9 cellular contexts compared by ENCODE assay signal in the genomic region with DNA sequence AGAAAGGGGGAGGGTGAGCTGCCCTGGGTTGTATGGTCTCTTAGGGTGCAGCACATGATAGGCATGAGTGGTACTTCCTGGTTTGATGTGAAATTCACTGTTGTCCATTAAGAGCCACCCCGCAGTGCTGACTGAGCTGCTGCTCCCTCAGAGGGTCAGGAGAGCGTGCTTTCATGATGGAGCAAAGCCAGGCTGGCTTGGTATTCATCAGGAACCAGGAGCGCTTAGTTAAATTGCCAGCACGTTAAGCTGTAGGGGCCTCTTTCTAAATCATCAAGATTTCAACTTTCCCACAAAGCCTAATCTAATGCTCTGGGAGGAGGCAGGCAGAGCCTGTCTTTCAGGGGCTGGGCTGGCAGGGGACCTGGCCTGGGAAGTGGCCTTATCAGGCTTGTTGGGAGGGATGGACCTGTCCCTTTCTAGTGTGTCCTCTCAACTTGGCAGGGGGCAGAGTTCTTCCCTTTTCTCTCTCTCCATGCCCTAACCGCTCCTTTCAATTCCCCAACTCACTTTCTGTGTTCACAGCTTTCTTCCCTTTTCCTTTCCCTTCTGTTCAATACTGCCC. TPM values are rescaled to one million over a fixed set of nuclear protein-coding genes. Genes with fewer than 3 reads are reported as not detected.
A peak's percentile ranks its signal among the peaks of the same experiment; 100 is the strongest.
DNase-seq lines count a peak whose midpoint lies in the region; ATAC-seq, FAIRE-seq and TF ChIP-seq lines count a peak whose summit lies in the region.
"Had no signal": no experiment of that assay in that cellular context is flagged by ENCODE, and none has a peak within 500 bp of the region (broad histone marks: within the 10 kb centered on the region; RNA-seq: fewer than 3 reads in every experiment).

No MANE protein-coding gene starts in this region.

- TF ChIP-seq POLR2A in HepG2 (IDR thresholded peaks at IDR 0.05; ENCODE audit: insufficient read depth in 1 of 2, low read depth in 2 of 2, low read length in 2 of 2) (no peak), transverse colon (IDR thresholded peaks at IDR 0.05) (peak; percentile 31)

- TF ChIP-seq CTCF in HepG2 (CRISPR knock-in tag; IDR thresholded peaks at IDR 0.05) = no peak
- TF ChIP-seq CTCF in transverse colon (IDR thresholded peaks at IDR 0.05) = no peak

- H3K4me3 Mint-ChIP-seq in CD4-positive, alpha-beta memory T cell = no peak overlapping the region

- DNase-seq in NCI-H345 (lab: John Stamatoyannopoulos, UW) (peak; percentile 37), NCI-H345 treated with DMSO at 0.1 percent for 48 hours (lab: John Stamatoyannopoulos, UW; ENCODE audit: unreplicated experiment) (no peak), caudate nucleus (lab: John Stamatoyannopoulos, UW) (peak in 1 of 61 donors; percentile 6), HepG2 (ENCODE audit: low spot score) (no peak), transverse colon (peak; percentile 54), occipital lobe (lab: John Stamatoyannopoulos, UW) (no peak)
- DNase-seq in CD4-positive, alpha-beta memory T cell = no peak

- intact Hi-C loops in HepG2 (cut with micrococcal nuclease; ENCODE audit: unreplicated experiment) = no loop called here
- intact Hi-C loops in transverse colon (cut with DNase I; ENCODE audit: low total_unique reads) = no loop called here
- intact Hi-C loops in CD4-positive, alpha-beta memory T cell (cut with micrococcal nuclease) = no loop called here

- H3K4me3 ChIP-seq in HepG2 (replicated peaks in 1 of 3; ENCODE audit: insufficient read depth in 1 of 3, low read depth in 2 of 3, low read length in 3 of 3) (no peak overlapping the region), transverse colon (no peak overlapping the region)
- no peak overlapping the region for H3K4me3 ChIP-seq in CD4-positive, alpha-beta memory T cell (ENCODE audit: low read length in 2 of 2)

- no peak for TF ChIP-seq RAD21 in HepG2 (CRISPR knock-in tag; IDR thresholded peaks at IDR 0.05)

- 94% methylated on average over 5 of the region's 5 CpGs for WGBS in HepG2 (ENCODE audit: low lambda C conversion rate)
- WGBS in transverse colon (ENCODE audit: low coverage in 1 of 2), 2 donors = 29 to 83% methylated on average over 1 to 5 of the region's 5 CpGs

- H3K9me3 ChIP-seq in HepG2 (ENCODE audit: low read length) (no peaks in the 10 kb centered on the region), transverse colon (no peaks in the 10 kb centered on the region)
- no peaks in the 10 kb centered on the region for H3K9me3 ChIP-seq in CD4-positive, alpha-beta memory T cell (ENCODE audit: control insufficient read depth in 1 of 2, low read length in 2 of 2)

- ATAC-seq in HepG2 (no peak), HG03521 (IDR thresholded peaks at IDR 0.05; ENCODE audit: unreplicated experiment) (no peak)

- peak overlapping the region; percentile 18 for H3K27ac ChIP-seq in caudate nucleus (ENCODE audit: low read depth, low read length)
- H3K27ac ChIP-seq in HepG2 (ENCODE audit: extremely low read length, insufficient read depth, low read length) = no peak overlapping the region
- H3K27ac ChIP-seq in transverse colon = peak overlapping the region; percentile 77 to 83 (median 82)
- H3K27ac ChIP-seq in CD4-positive, alpha-beta memory T cell (ENCODE audit: low read depth, low read length) = no peak overlapping the region

- CTCF ChIA-PET in HepG2 (lab: Yijun Ruan, JAX; ENCODE audit: low intra/inter-chr PET ratio, low total read pairs) = no interaction called here
- CTCF ChIA-PET in CD4-positive, alpha-beta memory T cell (lab: Charles Lee; ENCODE audit: partially characterized antibody) = no interaction called here

- H3K27ac Mint-ChIP-seq in CD4-positive, alpha-beta memory T cell = peak overlapping the region in 1 of 7 donors; percentile 83

- H3K27me3 Mint-ChIP-seq in CD4-positive, alpha-beta memory T cell = peaks cover 0 to 2% of the 10 kb centered on the region in 2 donors

- H4K20me1 ChIP-seq in HepG2 (ENCODE audit: insufficient read depth, low read length) = no peaks in the 10 kb centered on the region

- H3K4me2 ChIP-seq in HepG2 (ENCODE audit: low read depth, low read length) = no peak overlapping the region

- peaks cover 41% of the 10 kb centered on the region for H3K79me2 ChIP-seq in HepG2 (ENCODE audit: insufficient read depth, low read length)

- FAIRE-seq in HepG2 (lab: Jason Lieb, UNC) = no peak
- FAIRE-seq: HTR-8/SVneo had no signal

- TF ChIP-seq EP300 in HepG2 (IDR thresholded peaks at IDR 0.05; ENCODE audit: low read depth in 2 of 2, low read length in 2 of 2) (no peak), HepG2 (CRISPR knock-in tag; IDR thresholded peaks at IDR 0.05; ENCODE audit: borderline replicate concordance) (no peak), transverse colon (IDR thresholded peaks at IDR 0.05; ENCODE audit: low read depth) (no peak)

- POLR2A ChIA-PET in HepG2 (lab: Yijun Ruan, JAX) = no interaction called here
- POLR2A ChIA-PET in CD4-positive, alpha-beta memory T cell (lab: Charles Lee; ENCODE audit: partially characterized antibody) = no interaction called here

- H3K36me3 ChIP-seq in HepG2 (replicated peaks in 1 of 2; ENCODE audit: control insufficient read depth in 1 of 2, insufficient read depth in 2 of 2, low read length in 2 of 2) (no peaks in the 10 kb centered on the region), transverse colon (no peaks in the 10 kb centered on the region)
- H3K36me3 ChIP-seq in CD4-positive, alpha-beta memory T cell (ENCODE audit: insufficient read depth, low read length) = no peaks in the 10 kb centered on the region

- no TSS peak for BruUV-seq in HepG2 (replicated peaks; lab: Mats Ljungman, UMichigan)

- in situ Hi-C loops in HepG2 (cut with HindIII; ENCODE audit: extremely low pct_ligation_motif_present, low pct_unique_long_range_greater_than_20kb) (no loop called here), transverse colon (cut with MboI; ENCODE audit: low pct_ligation_motif_present in 1 of 4, low pct_unique_long_range_greater_than_20kb in 1 of 4, low sequenced_read_pairs in 3 of 4) (no loop called here)

- H3K36me3 Mint-ChIP-seq in CD4-positive, alpha-beta memory T cell = no peaks in the 10 kb centered on the region

- H2AFZ ChIP-seq in HepG2 (ENCODE audit: low read length) = no peak overlapping the region

- peaks cover 0 to 3% (median under 1%) of the 10 kb centered on the region in 4 donors for H3K4me1 Mint-ChIP-seq in CD4-positive, alpha-beta memory T cell

- H3K9ac ChIP-seq in HepG2 (ENCODE audit: insufficient read depth, low read depth, low read length) = no peak overlapping the region

- H3K4me1 ChIP-seq in HepG2 (ENCODE audit: insufficient read depth, low read length) (peaks cover 48% of the 10 kb centered on the region), transverse colon (peaks cover 29 to 56% (median 45%) of the 10 kb centered on the region in 4 donors)
- H3K4me1 ChIP-seq in CD4-positive, alpha-beta memory T cell (ENCODE audit: insufficient read depth, low read length) = peaks cover 3% of the 10 kb centered on the region

- no peaks in the 10 kb centered on the region for H3K9me3 Mint-ChIP-seq in CD4-positive, alpha-beta memory T cell

- no peaks in the 10 kb centered on the region for H3K27me3 ChIP-seq in HepG2 (ENCODE audit: control insufficient read depth in 1 of 2, insufficient read depth in 2 of 2, low read length in 2 of 2)
- H3K27me3 ChIP-seq in transverse colon = no peaks in the 10 kb centered on the region
- H3K27me3 ChIP-seq in CD4-positive, alpha-beta memory T cell (ENCODE audit: insufficient read depth, low read length) = no peaks in the 10 kb centered on the region

RNA-seq across cellular contexts. Expression of gene CYSTM1, which starts 7.9 kb away (rescaled TPM):
- total RNA-seq in HepG2 (2016; rRNA removed; fragmentation: Illumina TruSeq; extraction: Trizol) (40.0 and 52.7 TPM in 2 replicates), transverse colon (100 to 1,000 TPM in 2 of 4 donors, 10 to 100 TPM in 2; 32.8 to 264 (median 107) TPM), occipital lobe (3.9 TPM)
- total RNA-seq in HepG2 (2016; cell fraction: cytosol; rRNA removed; fragmentation: Illumina TruSeq; extraction: Trizol; ENCODE audit: low read depth) = 16.3 and 21.9 TPM in 2 replicates
- total RNA-seq in HepG2 (2016; cell fraction: insoluble cytoplasmic fraction; rRNA removed; fragmentation: Illumina TruSeq; extraction: Trizol) = 37.6 and 58.4 TPM in 2 replicates
- total RNA-seq in HepG2 (2016; cell fraction: membrane; rRNA removed; fragmentation: Illumina TruSeq; extraction: Trizol) = 15.0 and 21.9 TPM in 2 replicates
- total RNA-seq in HepG2 (2016; cell fraction: nucleus; rRNA removed; fragmentation: Illumina TruSeq; extraction: Trizol) = 17.2 and 20.7 TPM in 2 replicates
- 73.4 and 85.0 TPM in 2 replicates for polyA plus RNA-seq in HepG2 (2011; rRNA removed)
- 80.7 and 95.8 TPM in 2 replicates for polyA plus RNA-seq in HepG2 (2011; cell fraction: cytosol; rRNA removed)
- polyA plus RNA-seq in HepG2 (2011; cell fraction: nucleus; rRNA removed) = 17.5 and 23.1 TPM in 2 replicates
- 32.8 and 35.3 TPM in 2 replicates for polyA plus RNA-seq in HepG2 (2012)
- polyA plus RNA-seq in HepG2 (2016; cell fraction: cytosol; fragmentation: Illumina TruSeq; extraction: Trizol; ENCODE audit: low read depth) = 23.1 and 29.4 TPM in 2 replicates
- polyA plus RNA-seq in HepG2 (2016; cell fraction: insoluble cytoplasmic fraction; fragmentation: Illumina TruSeq; extraction: Trizol; ENCODE audit: low read depth) = 83.1 and 90.8 TPM in 2 replicates
- polyA plus RNA-seq in HepG2 (2016; cell fraction: membrane; fragmentation: Illumina TruSeq; extraction: Trizol; ENCODE audit: low read depth) = 20.1 and 22.6 TPM in 2 replicates
- polyA plus RNA-seq in HepG2 (2016; cell fraction: nucleus; fragmentation: Illumina TruSeq; extraction: Trizol; ENCODE audit: insufficient read depth, low read depth) = 32.0 and 35.2 TPM in 2 replicates
- polyA minus RNA-seq in HepG2 (2011; rRNA and poly(A)+ RNA removed; ENCODE audit: low replicate concordance) = 67.0 and 122 TPM in 2 replicates
- polyA minus RNA-seq in HepG2 (2011; cell fraction: cytosol; rRNA and poly(A)+ RNA removed) = 18.4 and 25.9 TPM in 2 replicates
- 12.2 and 14.5 TPM in 2 replicates for polyA minus RNA-seq in HepG2 (2011; cell fraction: nucleus; rRNA and poly(A)+ RNA removed)
- total RNA-seq in CD4-positive, alpha-beta memory T cell = 1 to 10 TPM; 5.0 to 6.3 TPM
- polyA plus RNA-seq in CD4-positive, alpha-beta memory T cell = 10 to 100 TPM; 12.8 to 21.1 TPM

RNA-seq across cellular contexts. Expression of gene IGIP, which starts 57.1 kb away (rescaled TPM):
- 2.1 and 2.4 TPM in 2 replicates for total RNA-seq in HepG2 (2016; rRNA removed; fragmentation: Illumina TruSeq; extraction: Trizol)
- total RNA-seq in HepG2 (2016; cell fraction: cytosol; rRNA removed; fragmentation: Illumina TruSeq; extraction: Trizol; ENCODE audit: low read depth) = 0.09 and 0.10 TPM in 2 replicates
- total RNA-seq in HepG2 (2016; cell fraction: insoluble cytoplasmic fraction; rRNA removed; fragmentation: Illumina TruSeq; extraction: Trizol) = 1.8 and 2.2 TPM in 2 replicates
- 0.34 and 0.59 TPM in 2 replicates for total RNA-seq in HepG2 (2016; cell fraction: membrane; rRNA removed; fragmentation: Illumina TruSeq; extraction: Trizol)
- 8.3 and 8.9 TPM in 2 replicates for total RNA-seq in HepG2 (2016; cell fraction: nucleus; rRNA removed; fragmentation: Illumina TruSeq; extraction: Trizol)
- polyA plus RNA-seq in HepG2 (2011; rRNA removed) = 1.4 and 1.7 TPM in 2 replicates
- 0.51 and 0.97 TPM in 2 replicates for polyA plus RNA-seq in HepG2 (2011; cell fraction: cytosol; rRNA removed)
- 3.2 and 4.1 TPM in 2 replicates for polyA plus RNA-seq in HepG2 (2011; cell fraction: nucleus; rRNA removed)
- 3.6 TPM in 2 replicates for polyA plus RNA-seq in HepG2 (2012)
- polyA plus RNA-seq in HepG2 (2016; cell fraction: cytosol; fragmentation: Illumina TruSeq; extraction: Trizol; ENCODE audit: low read depth) = 0.14 TPM in 1 of 2 replicates, not detected in the other
- polyA plus RNA-seq in HepG2 (2016; cell fraction: insoluble cytoplasmic fraction; fragmentation: Illumina TruSeq; extraction: Trizol; ENCODE audit: low read depth) = 1.4 and 1.5 TPM in 2 replicates
- polyA plus RNA-seq in HepG2 (2016; cell fraction: membrane; fragmentation: Illumina TruSeq; extraction: Trizol; ENCODE audit: low read depth) = 0.10 and 0.17 TPM in 2 replicates
- 4.7 and 5.2 TPM in 2 replicates for polyA plus RNA-seq in HepG2 (2016; cell fraction: nucleus; fragmentation: Illumina TruSeq; extraction: Trizol; ENCODE audit: insufficient read depth, low read depth)
- 1.4 and 1.8 TPM in 2 replicates for polyA minus RNA-seq in HepG2 (2011; rRNA and poly(A)+ RNA removed; ENCODE audit: low replicate concordance)
- polyA minus RNA-seq in HepG2 (2011; cell fraction: cytosol; rRNA and poly(A)+ RNA removed) = 1.4 and 1.7 TPM in 2 replicates
- polyA minus RNA-seq in HepG2 (2011; cell fraction: nucleus; rRNA and poly(A)+ RNA removed) = 11.8 and 12.3 TPM in 2 replicates
- 10 to 100 TPM; 12.8 to 22.4 (median 20.5) TPM for total RNA-seq in transverse colon
- 11.9 TPM for total RNA-seq in occipital lobe
- total RNA-seq in CD4-positive, alpha-beta memory T cell = 10 to 100 TPM; 13.7 to 14.9 TPM
- polyA plus RNA-seq in CD4-positive, alpha-beta memory T cell = under 1 TPM; 0.27 to 0.78 TPM

Comparison
In these comparisons a context has a peak if more than half of its experiments do, and no peak if none do; other contexts are left out.
1. DNase-seq: peak in NCI-H345 (single experiment) and transverse colon (single experiment); none in NCI-H345 treated with DMSO at 0.1 percent for 48 hours (single experiment), HepG2 (single experiment), occipital lobe (single experiment) and CD4-positive, alpha-beta memory T cell (0 of 5).
2. H3K27ac ChIP-seq: peak in caudate nucleus (single experiment) and transverse colon (4 of 4); none in HepG2 (single experiment) and CD4-positive, alpha-beta memory T cell (single experiment).